ENCODE assay signal across 21 cellular contexts in genomic region chr3:140717915-140718314, GRCh38. TPM values are rescaled to one million over a fixed set of nuclear protein-coding genes. Genes with fewer than 3 reads are reported as not detected.
A peak's percentile ranks its signal among the peaks of the same experiment; 100 is the strongest.
DNase-seq lines count a peak whose midpoint lies in the region; ATAC-seq and TF ChIP-seq lines count a peak whose summit lies in the region.
"Had no signal": no experiment of that assay in that cellular context is flagged by ENCODE, and none has a peak within 500 bp of the region (broad histone marks: within the 10 kb centered on the region; RNA-seq: fewer than 3 reads in every experiment).

No MANE protein-coding gene starts in this region.

- H3K36me3 Mint-ChIP-seq in HFFc6 (ENCODE audit: low read depth), result peaks cover 4% of the 10 kb centered on the region; the same call in 1 of the 2 replicates
- no peaks in the 10 kb centered on the region for H3K36me3 Mint-ChIP-seq in stimulated activated memory B cell treated with anti-CD40 and anti-IgM and Interleukin-4, amounts not matched to agents 10 μg/mL and 1 μg/mL and 100 μg/mL, for 72 hours
- H3K36me3 Mint-ChIP-seq: IgD-negative memory B cell had no signal

- no peak overlapping the region for H3K4me3 Mint-ChIP-seq in HFFc6
- H3K4me3 Mint-ChIP-seq in stimulated activated memory B cell treated with anti-CD40 and anti-IgM and Interleukin-4, amounts not matched to agents 10 μg/mL and 1 μg/mL and 100 μg/mL, for 72 hours, result no peak overlapping the region
- H3K4me3 Mint-ChIP-seq: CD4-positive, alpha-beta T cell; IgD-negative memory B cell had no signal

- no peak overlapping the region for H3K27ac Mint-ChIP-seq in HFFc6
- no peak overlapping the region for H3K27ac Mint-ChIP-seq in stimulated activated memory B cell treated with anti-CD40 and anti-IgM and Interleukin-4, amounts not matched to agents 10 μg/mL and 1 μg/mL and 100 μg/mL, for 72 hours
- H3K27ac Mint-ChIP-seq: CD4-positive, alpha-beta T cell; IgD-negative memory B cell had no signal

- no peak for ATAC-seq in stimulated activated memory B cell treated with anti-CD40 and anti-IgM and Interleukin-4, amounts not matched to agents 10 μg/mL and 1 μg/mL and 100 μg/mL, for 72 hours

- no peaks in the 10 kb centered on the region for H3K4me1 Mint-ChIP-seq in HFFc6 (ENCODE audit: low read depth)
- no peaks in the 10 kb centered on the region for H3K4me1 Mint-ChIP-seq in stimulated activated memory B cell treated with anti-CD40 and anti-IgM and Interleukin-4, amounts not matched to agents 10 μg/mL and 1 μg/mL and 100 μg/mL, for 72 hours
- H3K4me1 Mint-ChIP-seq: IgD-negative memory B cell had no signal

- peaks cover 29% of the 10 kb centered on the region for H3K9me3 Mint-ChIP-seq in HFFc6
- H3K9me3 Mint-ChIP-seq in stimulated activated memory B cell treated with anti-CD40 and anti-IgM and Interleukin-4, amounts not matched to agents 10 μg/mL and 1 μg/mL and 100 μg/mL, for 72 hours, result peaks cover 3% of the 10 kb centered on the region
- H3K9me3 Mint-ChIP-seq: CD4-positive, alpha-beta T cell had no signal

- no peak overlapping the region for H3K4me3 ChIP-seq in skeletal muscle cell (ENCODE audit: low read depth, low read length)

- DNase-seq in MV-4-11 (lab: John Stamatoyannopoulos, UW) (peak; percentile 24), NOMO-1 treated with DMSO at 0.1 percent for 48 hours (lab: John Stamatoyannopoulos, UW; ENCODE audit: unreplicated experiment) (peak; percentile 76), fibroblast of the conjunctiva (ENCODE audit: low read depth) (peak; percentile 36), skeletal muscle cell (ENCODE audit: low read depth) (peak; percentile 9), HFFc6 (no peak), middle frontal gyrus (ENCODE audit: extremely low spot score, low spot score) (no peak), Ammon's horn (ENCODE audit: low spot score) (no peak)
- DNase-seq: BE2C; CD4-positive, alpha-beta T cell; EL; Kasumi-1; NCI-H1417 treated with DMSO at 0.1 percent for 48 hours; NCI-H2081; NCI-H510A treated with DMSO at 0.1 percent for 48 hours; NCI-H82; OCI-M1; SW 1271 had no signal

- no peak for TF ChIP-seq CTCF in HFFc6 (IDR thresholded peaks at IDR 0.05)

- no peaks in the 10 kb centered on the region for H3K27me3 Mint-ChIP-seq in HFFc6 (ENCODE audit: insufficient read depth)
- H3K27me3 Mint-ChIP-seq in stimulated activated memory B cell treated with anti-CD40 and anti-IgM and Interleukin-4, amounts not matched to agents 10 μg/mL and 1 μg/mL and 100 μg/mL, for 72 hours, result peaks cover 11% of the 10 kb centered on the region
- H3K27me3 Mint-ChIP-seq: CD4-positive, alpha-beta T cell; IgD-negative memory B cell had no signal

RNA-seq across cellular contexts. Expression of gene TRIM42, which starts 40.1 kb away (rescaled TPM):
- not detected for total RNA-seq in HFFc6 (2021; fragmentation: NEBNext Ultra II Directional; extraction: Animal tissue kit (Norgen Biotek cat#: 25700))
- total RNA-seq: CD4-positive, alpha-beta T cell; H1; RPMI7951 had no signal

Comparison
In these comparisons a context has a peak if more than half of its experiments do, and no peak if none do; other contexts are left out.
1. DNase-seq: peak in MV-4-11 (single experiment), NOMO-1 treated with DMSO at 0.1 percent for 48 hours (single experiment), fibroblast of the conjunctiva (single experiment) and skeletal muscle cell (single experiment); none in HFFc6 (single experiment), middle frontal gyrus (single experiment) and Ammon's horn (single experiment).